Comparison of ENCODE assay signal across 1 cellular context in the genomic region with DNA sequence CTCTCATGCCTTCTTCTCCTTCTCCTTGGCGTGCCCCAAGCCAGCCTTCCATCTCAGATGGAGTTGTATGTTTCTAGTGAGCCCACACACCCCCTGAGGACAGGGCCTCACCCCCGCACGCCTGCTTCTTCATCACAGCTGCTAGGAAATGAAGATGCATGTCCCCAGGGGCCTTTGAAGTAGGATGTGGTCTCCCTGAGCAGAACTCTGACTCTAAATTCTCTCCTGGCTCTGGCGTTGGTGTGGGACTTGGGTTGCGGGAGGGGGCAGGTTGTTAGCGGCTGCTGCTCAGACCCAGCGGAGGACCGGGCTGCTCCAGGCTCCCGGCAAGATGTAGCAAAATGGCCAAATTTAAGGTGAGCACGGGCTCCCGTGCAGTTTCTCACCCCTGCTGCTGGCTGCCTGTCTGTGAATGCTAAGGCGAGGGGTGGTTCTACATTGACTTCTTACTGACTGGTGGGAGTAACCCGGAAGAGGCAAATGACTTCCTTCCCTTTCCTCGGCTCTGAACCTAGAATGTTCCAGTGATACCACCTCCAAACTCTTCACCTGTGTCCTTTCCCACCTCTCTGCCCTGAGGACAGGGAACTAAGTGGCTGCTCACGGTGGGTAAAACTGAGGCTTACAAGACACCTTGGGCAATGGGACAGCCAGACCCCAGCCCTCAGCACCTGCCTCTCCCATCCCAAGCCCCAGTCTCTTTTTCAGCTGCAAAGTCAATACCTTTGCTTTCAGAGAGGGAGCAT.
TF ChIP-seq lines count a peak whose summit lies in the region.

No MANE protein-coding gene starts in this region.

TF ChIP-seq in GM23338, 12 proteins besides CTCF, POLR2A, EP300 and RAD21 (continued from another document):
- TF ChIP-seq, protein P1, sequence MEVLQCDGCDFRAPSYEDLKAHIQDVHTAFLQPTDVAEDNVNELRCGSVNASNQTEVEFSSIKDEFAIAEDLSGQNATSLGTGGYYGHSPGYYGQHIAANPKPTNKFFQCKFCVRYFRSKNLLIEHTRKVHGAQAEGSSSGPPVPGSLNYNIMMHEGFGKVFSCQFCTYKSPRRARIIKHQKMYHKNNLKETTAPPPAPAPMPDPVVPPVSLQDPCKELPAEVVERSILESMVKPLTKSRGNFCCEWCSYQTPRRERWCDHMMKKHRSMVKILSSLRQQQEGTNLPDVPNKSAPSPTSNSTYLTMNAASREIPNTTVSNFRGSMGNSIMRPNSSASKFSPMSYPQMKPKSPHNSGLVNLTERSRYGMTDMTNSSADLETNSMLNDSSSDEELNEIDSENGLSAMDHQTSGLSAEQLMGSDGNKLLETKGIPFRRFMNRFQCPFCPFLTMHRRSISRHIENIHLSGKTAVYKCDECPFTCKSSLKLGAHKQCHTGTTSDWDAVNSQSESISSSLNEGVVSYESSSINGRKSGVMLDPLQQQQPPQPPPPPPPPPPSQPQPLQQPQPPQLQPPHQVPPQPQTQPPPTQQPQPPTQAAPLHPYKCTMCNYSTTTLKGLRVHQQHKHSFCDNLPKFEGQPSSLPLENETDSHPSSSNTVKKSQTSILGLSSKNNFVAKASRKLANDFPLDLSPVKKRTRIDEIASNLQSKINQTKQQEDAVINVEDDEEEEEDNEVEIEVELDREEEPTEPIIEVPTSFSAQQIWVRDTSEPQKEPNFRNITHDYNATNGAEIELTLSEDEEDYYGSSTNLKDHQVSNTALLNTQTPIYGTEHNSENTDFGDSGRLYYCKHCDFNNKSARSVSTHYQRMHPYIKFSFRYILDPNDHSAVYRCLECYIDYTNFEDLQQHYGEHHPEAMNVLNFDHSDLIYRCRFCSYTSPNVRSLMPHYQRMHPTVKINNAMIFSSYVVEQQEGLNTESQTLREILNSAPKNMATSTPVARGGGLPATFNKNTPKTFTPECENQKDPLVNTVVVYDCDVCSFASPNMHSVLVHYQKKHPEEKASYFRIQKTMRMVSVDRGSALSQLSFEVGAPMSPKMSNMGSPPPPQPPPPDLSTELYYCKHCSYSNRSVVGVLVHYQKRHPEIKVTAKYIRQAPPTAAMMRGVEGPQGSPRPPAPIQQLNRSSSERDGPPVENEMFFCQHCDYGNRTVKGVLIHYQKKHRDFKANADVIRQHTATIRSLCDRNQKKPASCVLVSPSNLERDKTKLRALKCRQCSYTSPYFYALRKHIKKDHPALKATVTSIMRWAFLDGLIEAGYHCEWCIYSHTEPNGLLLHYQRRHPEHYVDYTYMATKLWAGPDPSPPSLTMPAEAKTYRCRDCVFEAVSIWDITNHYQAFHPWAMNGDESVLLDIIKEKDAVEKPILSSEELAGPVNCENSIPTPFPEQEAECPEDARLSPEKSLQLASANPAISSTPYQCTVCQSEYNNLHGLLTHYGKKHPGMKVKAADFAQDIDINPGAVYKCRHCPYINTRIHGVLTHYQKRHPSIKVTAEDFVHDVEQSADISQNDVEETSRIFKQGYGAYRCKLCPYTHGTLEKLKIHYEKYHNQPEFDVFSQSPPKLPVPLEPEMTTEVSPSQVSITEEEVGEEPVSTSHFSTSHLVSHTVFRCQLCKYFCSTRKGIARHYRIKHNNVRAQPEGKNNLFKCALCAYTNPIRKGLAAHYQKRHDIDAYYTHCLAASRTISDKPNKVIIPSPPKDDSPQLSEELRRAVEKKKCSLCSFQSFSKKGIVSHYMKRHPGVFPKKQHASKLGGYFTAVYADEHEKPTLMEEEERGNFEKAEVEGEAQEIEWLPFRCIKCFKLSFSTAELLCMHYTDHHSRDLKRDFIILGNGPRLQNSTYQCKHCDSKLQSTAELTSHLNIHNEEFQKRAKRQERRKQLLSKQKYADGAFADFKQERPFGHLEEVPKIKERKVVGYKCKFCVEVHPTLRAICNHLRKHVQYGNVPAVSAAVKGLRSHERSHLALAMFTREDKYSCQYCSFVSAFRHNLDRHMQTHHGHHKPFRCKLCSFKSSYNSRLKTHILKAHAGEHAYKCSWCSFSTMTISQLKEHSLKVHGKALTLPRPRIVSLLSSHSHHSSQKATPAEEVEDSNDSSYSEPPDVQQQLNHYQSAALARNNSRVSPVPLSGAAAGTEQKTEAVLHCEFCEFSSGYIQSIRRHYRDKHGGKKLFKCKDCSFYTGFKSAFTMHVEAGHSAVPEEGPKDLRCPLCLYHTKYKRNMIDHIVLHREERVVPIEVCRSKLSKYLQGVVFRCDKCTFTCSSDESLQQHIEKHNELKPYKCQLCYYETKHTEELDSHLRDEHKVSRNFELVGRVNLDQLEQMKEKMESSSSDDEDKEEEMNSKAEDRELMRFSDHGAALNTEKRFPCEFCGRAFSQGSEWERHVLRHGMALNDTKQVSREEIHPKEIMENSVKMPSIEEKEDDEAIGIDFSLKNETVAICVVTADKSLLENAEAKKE (CRISPR knock-in tag; IDR thresholded peaks at IDR 0.05): no peak
- TF ChIP-seq, protein P2, sequence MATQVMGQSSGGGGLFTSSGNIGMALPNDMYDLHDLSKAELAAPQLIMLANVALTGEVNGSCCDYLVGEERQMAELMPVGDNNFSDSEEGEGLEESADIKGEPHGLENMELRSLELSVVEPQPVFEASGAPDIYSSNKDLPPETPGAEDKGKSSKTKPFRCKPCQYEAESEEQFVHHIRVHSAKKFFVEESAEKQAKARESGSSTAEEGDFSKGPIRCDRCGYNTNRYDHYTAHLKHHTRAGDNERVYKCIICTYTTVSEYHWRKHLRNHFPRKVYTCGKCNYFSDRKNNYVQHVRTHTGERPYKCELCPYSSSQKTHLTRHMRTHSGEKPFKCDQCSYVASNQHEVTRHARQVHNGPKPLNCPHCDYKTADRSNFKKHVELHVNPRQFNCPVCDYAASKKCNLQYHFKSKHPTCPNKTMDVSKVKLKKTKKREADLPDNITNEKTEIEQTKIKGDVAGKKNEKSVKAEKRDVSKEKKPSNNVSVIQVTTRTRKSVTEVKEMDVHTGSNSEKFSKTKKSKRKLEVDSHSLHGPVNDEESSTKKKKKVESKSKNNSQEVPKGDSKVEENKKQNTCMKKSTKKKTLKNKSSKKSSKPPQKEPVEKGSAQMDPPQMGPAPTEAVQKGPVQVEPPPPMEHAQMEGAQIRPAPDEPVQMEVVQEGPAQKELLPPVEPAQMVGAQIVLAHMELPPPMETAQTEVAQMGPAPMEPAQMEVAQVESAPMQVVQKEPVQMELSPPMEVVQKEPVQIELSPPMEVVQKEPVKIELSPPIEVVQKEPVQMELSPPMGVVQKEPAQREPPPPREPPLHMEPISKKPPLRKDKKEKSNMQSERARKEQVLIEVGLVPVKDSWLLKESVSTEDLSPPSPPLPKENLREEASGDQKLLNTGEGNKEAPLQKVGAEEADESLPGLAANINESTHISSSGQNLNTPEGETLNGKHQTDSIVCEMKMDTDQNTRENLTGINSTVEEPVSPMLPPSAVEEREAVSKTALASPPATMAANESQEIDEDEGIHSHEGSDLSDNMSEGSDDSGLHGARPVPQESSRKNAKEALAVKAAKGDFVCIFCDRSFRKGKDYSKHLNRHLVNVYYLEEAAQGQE (IDR thresholded peaks at IDR 0.05; ENCODE audit: unreplicated experiment): no peak
- TF ChIP-seq EZH2 (IDR thresholded peaks at IDR 0.05; ENCODE audit: low read depth, unreplicated experiment): no peak
- no peak for TF ChIP-seq STAT1 (IDR thresholded peaks at IDR 0.05; ENCODE audit: unreplicated experiment)
- TF ChIP-seq EZH2phosphoT487 (IDR thresholded peaks at IDR 0.05; ENCODE audit: unreplicated experiment): no peak
- no peak for TF ChIP-seq NANOG (IDR thresholded peaks at IDR 0.05; ENCODE audit: borderline replicate concordance)
- no peak for TF ChIP-seq ZNF114 (CRISPR knock-in tag; IDR thresholded peaks at IDR 0.05)
- no peak for TF ChIP-seq CREB1 (CRISPR knock-in tag; IDR thresholded peaks at IDR 0.05; ENCODE audit: low read depth)
- no peak for TF ChIP-seq JUNB (IDR thresholded peaks at IDR 0.05; ENCODE audit: unreplicated experiment)
- TF ChIP-seq ZNF331 (CRISPR knock-in tag; IDR thresholded peaks at IDR 0.05; ENCODE audit: low read depth): no peak
